In the genomic region with DNA sequence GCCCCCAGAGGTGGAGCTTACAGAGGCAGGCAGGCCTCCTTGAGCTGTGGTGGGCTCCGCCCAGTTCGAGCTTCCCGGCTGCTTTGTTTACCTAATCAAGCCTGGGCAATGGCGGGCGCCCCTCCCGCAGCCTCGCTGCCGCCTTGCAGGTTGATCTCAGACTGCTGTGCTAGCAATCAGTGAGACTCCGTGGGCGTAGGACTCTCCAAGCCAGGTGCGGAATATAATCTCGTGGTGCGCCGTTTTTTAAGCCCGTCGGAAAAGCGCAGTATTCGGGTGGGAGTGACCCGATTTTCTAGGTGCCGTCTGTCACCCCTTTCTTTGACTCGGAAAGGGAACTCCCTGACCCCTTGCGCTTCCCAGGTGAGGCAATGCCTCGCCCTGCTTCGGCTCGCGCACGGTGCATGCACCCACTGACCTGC, we compare ENCODE assay signal across 8 cellular contexts. TPM values are rescaled to one million over a fixed set of nuclear protein-coding genes. Genes with fewer than 3 reads are reported as not detected.
DNase-seq lines count a peak whose midpoint lies in the region; ATAC-seq and TF ChIP-seq lines count a peak whose summit lies in the region.
"Not testable (repeated sequence)": the region's sequence is repeated elsewhere in the genome, so short reads cannot be mapped to it uniquely, and the experiment has no call there.

No MANE protein-coding gene starts in this region.

- not testable (repeated sequence) for TF ChIP-seq CTCF in AG04449 (IDR thresholded peaks at IDR 0.05; ENCODE audit: insufficient read depth, low read length, missing control alignments); hepatocyte (IDR thresholded peaks at IDR 0.05; ENCODE audit: poor library complexity)

- peaks cover 42% of the 10 kb centered on the region for H3K79me2 ChIP-seq in hepatocyte

- H3K9me3 ChIP-seq in HUES6 (ENCODE audit: control insufficient read depth, insufficient read depth, low read depth, low read length); duodenal mucosa (ENCODE audit: control insufficient read depth in 1 of 2, low read length in 2 of 2); hepatocyte (ENCODE audit: low read depth): not testable (repeated sequence)

- H3K27me3 ChIP-seq in HUES6 (ENCODE audit: control insufficient read depth, insufficient read depth, low read length); duodenal mucosa (ENCODE audit: control insufficient read depth in 1 of 2, insufficient read depth in 2 of 2, low read length in 2 of 2); hepatocyte: not testable (repeated sequence)

- DNase-seq in AG04449 (ENCODE audit: low read depth, low spot score); hepatocyte (ENCODE audit: low spot score): not testable (repeated sequence)
- peak; percentile 37 for DNase-seq in T-helper 2 cell treated with Interferon-gamma antibody and Interleukin-4, amounts not matched to agents 5 μg/mL and 100 μg/mL, for 36 hours (ENCODE audit: low spot score)
- DNase-seq in activated gamma-delta T cell treated with Interleukin-2 at 50 U/mL for 16 hours: peak; percentile 23
- DNase-seq in naive thymus-derived CD8-positive, alpha-beta T cell: peak in 8 of 10 donors; percentile 38 to 69 (median 47)
- DNase-seq in stimulated activated CD4-positive, alpha-beta T cell treated with anti-CD3 and anti-CD28 coated beads, Interleukin-4, amount 100 ng/mL, for 1 hour: peak; percentile 22

- peak overlapping the region; percentile 63 for H3K9ac ChIP-seq in HUES6 (ENCODE audit: low read length)
- H3K9ac ChIP-seq in duodenal mucosa (ENCODE audit: low read depth in 1 of 2, low read length in 2 of 2): peak overlapping the region in 1 of 2 donors; percentile 32

- H3K27ac ChIP-seq in HUES6 (ENCODE audit: low read depth, low read length) (peak overlapping the region; percentile 57), hepatocyte (peak overlapping the region; percentile 79)
- H3K27ac ChIP-seq in duodenal mucosa (ENCODE audit: low read depth, low read length): not testable (repeated sequence)

- ATAC-seq in naive thymus-derived CD8-positive, alpha-beta T cell: not testable (repeated sequence)

- peaks cover 32% of the 10 kb centered on the region for H3K4me1 ChIP-seq in HUES6 (ENCODE audit: control insufficient read depth, insufficient read depth, low read length)
- not testable (repeated sequence) for H3K4me1 ChIP-seq in duodenal mucosa (ENCODE audit: control insufficient read depth in 1 of 2, insufficient read depth in 2 of 2, low read length in 2 of 2)
- peaks cover 22% of the 10 kb centered on the region for H3K4me1 ChIP-seq in hepatocyte (ENCODE audit: insufficient read depth)

- not testable (repeated sequence) for H3K36me3 Mint-ChIP-seq in T-helper 2 cell treated with Interferon-gamma antibody and Interleukin-4, amounts not matched to agents 5 μg/mL and 100 μg/mL, for 36 hours (ENCODE audit: low read depth); naive thymus-derived CD8-positive, alpha-beta T cell

- CTCF ChIA-PET in AG04449 (lab: Yijun Ruan, JAX): not testable (repeated sequence)

- H3K36me3 ChIP-seq in HUES6 (ENCODE audit: control insufficient read depth, insufficient read depth, low read length); duodenal mucosa (ENCODE audit: control insufficient read depth in 1 of 2, insufficient read depth in 2 of 2, low read length in 2 of 2); hepatocyte (replicated peaks; ENCODE audit: insufficient read depth, low read depth): not testable (repeated sequence)

- WGBS in hepatocyte (ENCODE audit: low lambda C conversion rate, missing lambda C conversion rate): 7% methylated on average over 26 of the region's 27 CpGs

- H3K9me3 Mint-ChIP-seq in T-helper 2 cell treated with Interferon-gamma antibody and Interleukin-4, amounts not matched to agents 5 μg/mL and 100 μg/mL, for 36 hours; naive thymus-derived CD8-positive, alpha-beta T cell: not testable (repeated sequence)

- H4K20me1 ChIP-seq in hepatocyte (ENCODE audit: insufficient read depth, poor library complexity, severe bottlenecking): not testable (repeated sequence)

- H3K4me2 ChIP-seq in hepatocyte: peak overlapping the region; percentile 82

- peak overlapping the region; percentile 40 for H3K4me3 ChIP-seq in AG04449 (ENCODE audit: low read depth, low read length)
- H3K4me3 ChIP-seq in HUES6 (ENCODE audit: low read depth, low read length): peak overlapping the region; percentile 70
- H3K4me3 ChIP-seq in duodenal mucosa (ENCODE audit: low read depth in 1 of 2, low read length in 2 of 2): peak overlapping the region; percentile 57 to 74
- peak overlapping the region; percentile 57 for H3K4me3 ChIP-seq in hepatocyte

- POLR2A ChIA-PET in AG04449 (lab: Yijun Ruan, JAX): not testable (repeated sequence)
- POLR2A ChIA-PET in naive thymus-derived CD8-positive, alpha-beta T cell (lab: Charles Lee): interaction anchor here (1.1 to 1.7 kb wide), 2 partner anchors 18 to 26 kb away, joined by 3 to 5 read pairs; partner anchors contain the start of gene FOCAD

- not testable (repeated sequence) for H3K27me3 Mint-ChIP-seq in T-helper 2 cell treated with Interferon-gamma antibody and Interleukin-4, amounts not matched to agents 5 μg/mL and 100 μg/mL, for 36 hours (ENCODE audit: low read depth); naive thymus-derived CD8-positive, alpha-beta T cell

- H2AFZ ChIP-seq in hepatocyte: peak overlapping the region; percentile 88

- H3K4me1 Mint-ChIP-seq in T-helper 2 cell treated with Interferon-gamma antibody and Interleukin-4, amounts not matched to agents 5 μg/mL and 100 μg/mL, for 36 hours (ENCODE audit: low read depth): not testable (repeated sequence)
- peaks cover 2 to 16% (median 6%) of the 10 kb centered on the region in 4 donors for H3K4me1 Mint-ChIP-seq in naive thymus-derived CD8-positive, alpha-beta T cell

- H3K27ac Mint-ChIP-seq in T-helper 2 cell treated with Interferon-gamma antibody and Interleukin-4, amounts not matched to agents 5 μg/mL and 100 μg/mL, for 36 hours: peak overlapping the region; percentile 84
- peak overlapping the region; percentile 36 to 89 (median 85) for H3K27ac Mint-ChIP-seq in naive thymus-derived CD8-positive, alpha-beta T cell

- H3K4me3 Mint-ChIP-seq in T-helper 2 cell treated with Interferon-gamma antibody and Interleukin-4, amounts not matched to agents 5 μg/mL and 100 μg/mL, for 36 hours: not testable (repeated sequence)
- H3K4me3 Mint-ChIP-seq in naive thymus-derived CD8-positive, alpha-beta T cell: peak overlapping the region in 1 of 10 donors; percentile 94

- H3K9me2 ChIP-seq in hepatocyte (replicated peaks; ENCODE audit: insufficient read depth): not testable (repeated sequence)

RNA-seq across cellular contexts. Expression of gene FOCAD, which starts 25.8 kb away (rescaled TPM):
- 54.1 and 55.6 TPM in 2 replicates for total RNA-seq in hepatocyte
- 16.6 and 21.7 TPM in 2 replicates for polyA plus RNA-seq in hepatocyte
- total RNA-seq in naive thymus-derived CD8-positive, alpha-beta T cell: 10 to 100 TPM; 16.0 to 16.1 TPM
- polyA plus RNA-seq in naive thymus-derived CD8-positive, alpha-beta T cell: 10 to 100 TPM; 12.5 to 15.3 (median 14.9) TPM

RNA-seq across cellular contexts. Expression of gene MLLT3, which starts 36.0 kb away (rescaled TPM):
- total RNA-seq in hepatocyte: 38.3 and 39.2 TPM in 2 replicates
- polyA plus RNA-seq in hepatocyte: 13.6 and 13.7 TPM in 2 replicates
- total RNA-seq in naive thymus-derived CD8-positive, alpha-beta T cell: 10 to 100 TPM; 64.7 to 73.0 TPM
- polyA plus RNA-seq in naive thymus-derived CD8-positive, alpha-beta T cell: 10 to 100 TPM; 28.0 to 42.9 (median 39.0) TPM
